ENCODE assay signal across 8 cellular contexts in the genomic region with DNA sequence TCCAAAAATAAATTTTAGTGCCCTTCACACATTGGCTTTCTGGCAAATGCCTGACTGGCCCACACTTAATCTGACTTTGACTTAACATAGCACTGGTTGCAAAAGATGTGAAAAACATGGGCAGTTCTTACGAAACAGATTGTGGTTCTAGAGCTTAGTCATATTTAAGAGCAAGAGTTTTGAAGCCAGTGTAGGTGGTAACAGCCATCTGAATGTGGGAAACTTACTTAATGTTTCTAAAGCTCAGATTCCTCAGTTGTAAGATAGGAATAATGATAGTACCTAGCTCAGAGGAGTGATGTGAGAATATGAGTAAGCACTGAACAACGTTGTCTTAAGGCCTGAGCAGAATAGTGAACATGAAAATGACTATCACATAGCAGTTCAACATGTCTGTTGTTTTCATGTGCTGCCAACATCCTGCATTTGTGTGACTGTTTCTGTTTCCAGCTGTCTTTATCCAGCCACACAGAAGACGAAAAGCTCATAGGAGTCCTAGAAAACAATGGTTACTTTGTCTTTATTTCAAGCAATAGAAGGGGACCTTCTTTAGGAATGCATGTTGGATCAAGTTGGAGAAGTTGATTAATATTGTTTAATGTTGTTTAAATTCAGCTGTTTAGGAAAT.
A peak's percentile ranks its signal among the peaks of the same experiment; 100 is the strongest.
DNase-seq lines count a peak whose midpoint lies in the region; ATAC-seq and TF ChIP-seq lines count a peak whose summit lies in the region.

No MANE protein-coding gene starts in this region.

- DNase-seq in GM04503 (ENCODE audit: low read depth), result peak; percentile 86
- peak; percentile 96 for DNase-seq in IMR-90
- peak; percentile 92 for DNase-seq in fibroblast of the aortic adventitia (ENCODE audit: low read depth)
- no peak for DNase-seq in stimulated activated CD4-positive, alpha-beta T cell treated with anti-CD3 and anti-CD28 coated beads, Interleukin-4, amount 100 ng/mL, for 1 hour
- DNase-seq in DMS 273 (lab: John Stamatoyannopoulos, UW; ENCODE audit: unreplicated experiment), result no peak
- DNase-seq in activated CD4-positive, alpha-beta T cell treated with anti-CD3 and anti-CD28 coated beads, Interleukin-2, amount 10 ng/mL, durations not matched to agents 24 days and 14 days, result no peak
- DNase-seq in activated naive CD4-positive, alpha-beta T cell treated with anti-CD3 and anti-CD28 coated beads, Interleukin-2, amount 10 ng/mL, durations not matched to agents 7 days and 5 days, result no peak

- peak overlapping the region; percentile 29; the same call in 1 of the 2 replicates for H2BK20ac ChIP-seq in IMR-90 (ENCODE audit: low read depth, low read length)

- no peak for TF ChIP-seq RAD21 in IMR-90 (IDR thresholded peaks at IDR 0.05; ENCODE audit: low read length)

- no peaks in the 10 kb centered on the region for H3K4me1 Mint-ChIP-seq in activated CD4-positive, alpha-beta T cell treated with anti-CD3 and anti-CD28 coated beads, Interleukin-2, amount 10 ng/mL, durations not matched to agents 24 days and 14 days
- no peaks in the 10 kb centered on the region for H3K4me1 Mint-ChIP-seq in activated naive CD4-positive, alpha-beta T cell treated with anti-CD3 and anti-CD28 coated beads, Interleukin-2, amount 10 ng/mL, durations not matched to agents 7 days and 5 days

- TF ChIP-seq CTCF in IMR-90 (conservative IDR thresholded peaks at IDR 0.05; ENCODE audit: low read depth, low read length) (no peak), fibroblast of the aortic adventitia (IDR thresholded peaks at IDR 0.05; ENCODE audit: insufficient read depth, low read length) (no peak)

- no peaks in the 10 kb centered on the region for H3K9me3 ChIP-seq in IMR-90 (ENCODE audit: control insufficient read depth, insufficient read depth, low read length)

- H3K27me3 ChIP-seq in IMR-90 (ENCODE audit: control insufficient read depth, insufficient read depth, low read length), result no peaks in the 10 kb centered on the region

- TF ChIP-seq POLR2A in IMR-90 (IDR thresholded peaks at IDR 0.05; ENCODE audit: low read depth, low read length), result no peak

- no peak overlapping the region for H3K27ac Mint-ChIP-seq in activated CD4-positive, alpha-beta T cell treated with anti-CD3 and anti-CD28 coated beads, Interleukin-2, amount 10 ng/mL, durations not matched to agents 24 days and 14 days
- no peak overlapping the region for H3K27ac Mint-ChIP-seq in activated naive CD4-positive, alpha-beta T cell treated with anti-CD3 and anti-CD28 coated beads, Interleukin-2, amount 10 ng/mL, durations not matched to agents 7 days and 5 days

- no peak overlapping the region for H3K9ac ChIP-seq in IMR-90 (ENCODE audit: low read depth, low read length)

- no peaks in the 10 kb centered on the region for H3K36me3 Mint-ChIP-seq in activated CD4-positive, alpha-beta T cell treated with anti-CD3 and anti-CD28 coated beads, Interleukin-2, amount 10 ng/mL, durations not matched to agents 24 days and 14 days (ENCODE audit: low read depth)
- no peaks in the 10 kb centered on the region for H3K36me3 Mint-ChIP-seq in activated naive CD4-positive, alpha-beta T cell treated with anti-CD3 and anti-CD28 coated beads, Interleukin-2, amount 10 ng/mL, durations not matched to agents 7 days and 5 days

- no peaks in the 10 kb centered on the region for H3K36me3 ChIP-seq in IMR-90 (ENCODE audit: control insufficient read depth, insufficient read depth, low read length)

- CTCF ChIA-PET in IMR-90 (lab: Yijun Ruan, JAX), result no interaction called here
- CTCF ChIA-PET in activated naive CD4-positive, alpha-beta T cell treated with anti-CD3 and anti-CD28 coated beads, Interleukin-2, amount 10 ng/mL, durations not matched to agents 7 days and 5 days (lab: Charles Lee), result no interaction called here

- BruUV-seq in IMR-90 (replicated peaks; lab: Mats Ljungman, UMichigan), result no TSS peak

- H3K14ac ChIP-seq in IMR-90 (replicated peaks; ENCODE audit: low read depth, low read length), result peak overlapping the region; percentile 66; the same call in 1 of the 2 replicates

- H2BK120ac ChIP-seq in IMR-90 (ENCODE audit: low read depth, low read length), result peak overlapping the region; percentile 53; the same call in 1 of the 2 replicates

- H3K27ac ChIP-seq in IMR-90 (ENCODE audit: insufficient read depth, low read length), result no peak overlapping the region

- H2AK9ac ChIP-seq in IMR-90 (replicated peaks; ENCODE audit: low read depth, low read length, poor library complexity), result no peak overlapping the region

- no peak overlapping the region for H4K91ac ChIP-seq in IMR-90 (ENCODE audit: insufficient read depth, low read depth, low read length)

- no peaks in the 10 kb centered on the region for H3K27me3 Mint-ChIP-seq in activated CD4-positive, alpha-beta T cell treated with anti-CD3 and anti-CD28 coated beads, Interleukin-2, amount 10 ng/mL, durations not matched to agents 24 days and 14 days
- no peaks in the 10 kb centered on the region for H3K27me3 Mint-ChIP-seq in activated naive CD4-positive, alpha-beta T cell treated with anti-CD3 and anti-CD28 coated beads, Interleukin-2, amount 10 ng/mL, durations not matched to agents 7 days and 5 days

- H2BK15ac ChIP-seq in IMR-90 (ENCODE audit: low read depth, low read length), result no peak overlapping the region

- peak overlapping the region; percentile 90 for H2BK5ac ChIP-seq in IMR-90 (ENCODE audit: low read depth, low read length, poor library complexity, severe bottlenecking)

- H3K9me1 ChIP-seq in IMR-90 (ENCODE audit: insufficient read depth, low read length), result peaks cover 3% of the 10 kb centered on the region; the same call in 1 of the 2 replicates

- 0 out of 2 replicates have a peak overlapping the region, but pooled peaks have one; percentile 17 for H3K4ac ChIP-seq in IMR-90 (ENCODE audit: low read depth, low read length)

- peak overlapping the region; percentile 22; the same call in 1 of the 2 replicates for H3K56ac ChIP-seq in IMR-90 (ENCODE audit: extremely low read depth, insufficient read depth, low read length)

- in situ Hi-C loops in IMR-90 (cut with MboI; ENCODE audit: low sequenced_read_pairs), result no loop called here

- H4K5ac ChIP-seq in IMR-90 (ENCODE audit: low read depth, low read length), result no peak overlapping the region

- no peak overlapping the region for H3K4me3 Mint-ChIP-seq in activated CD4-positive, alpha-beta T cell treated with anti-CD3 and anti-CD28 coated beads, Interleukin-2, amount 10 ng/mL, durations not matched to agents 24 days and 14 days
- no peak overlapping the region for H3K4me3 Mint-ChIP-seq in activated naive CD4-positive, alpha-beta T cell treated with anti-CD3 and anti-CD28 coated beads, Interleukin-2, amount 10 ng/mL, durations not matched to agents 7 days and 5 days

- H3K18ac ChIP-seq in IMR-90 (ENCODE audit: low read depth, low read length), result no peak overlapping the region

- 0% methylated on average over 1 of the region's 3 CpGs; no CpG with 5 or more reads in 1 of the 2 experiments for WGBS in IMR-90 (ENCODE audit: extremely low coverage in 2 of 2, insufficient read length in 1 of 2), 2 experiments

- POLR2A ChIA-PET in IMR-90 (lab: Charles Lee; ENCODE audit: unreplicated experiment), result no interaction called here

- intact Hi-C loops in IMR-90 (cut with micrococcal nuclease), result no loop called here
- intact Hi-C loops in activated CD4-positive, alpha-beta T cell treated with anti-CD3 and anti-CD28 coated beads, Interleukin-2, amount 10 ng/mL, durations not matched to agents 24 days and 14 days (cut with micrococcal nuclease), result no loop called here

- ATAC-seq in GM21786 (IDR thresholded peaks at IDR 0.05; ENCODE audit: unreplicated experiment), result peak; percentile 93
- peak; percentile 91 for ATAC-seq in IMR-90 (ENCODE audit: low read depth)

- H2AK5ac ChIP-seq in IMR-90 (ENCODE audit: low read depth, low read length), result no peak overlapping the region

- no peak overlapping the region for H3K4me3 ChIP-seq in IMR-90 (ENCODE audit: insufficient read depth, low read depth, low read length)
- H3K4me3 ChIP-seq in fibroblast of the aortic adventitia (ENCODE audit: low read depth, low read length), result no peak overlapping the region

- peak overlapping the region; percentile 1; the same call in 1 of the 2 replicates for H3K4me2 ChIP-seq in IMR-90 (ENCODE audit: low read depth, low read length)

- no peaks in the 10 kb centered on the region for H3K79me1 ChIP-seq in IMR-90 (ENCODE audit: low read depth in 1 of 2, low read length in 2 of 2)

- no peak overlapping the region; the same call in 1 of the 2 replicates for H3K23ac ChIP-seq in IMR-90 (ENCODE audit: low read depth, low read length)

- dilution Hi-C loops in IMR-90 (cut with HindIII; ENCODE audit: low sequenced_read_pairs, unreplicated experiment), result no loop called here

- no peak overlapping the region for H2AFZ ChIP-seq in IMR-90 (replicated peaks; ENCODE audit: low read length, poor library complexity)

- peaks cover 3% of the 10 kb centered on the region; the same call in 1 of the 2 replicates for H4K20me1 ChIP-seq in IMR-90 (ENCODE audit: insufficient read depth, low read length)

- no peaks in the 10 kb centered on the region; the same call in 1 of the 2 replicates for H3K4me1 ChIP-seq in IMR-90 (ENCODE audit: control insufficient read depth, insufficient read depth, low read length)

- H4K8ac ChIP-seq in IMR-90 (ENCODE audit: low read depth in 2 of 2, low read length in 2 of 2), result no peak overlapping the region

- H3K9me3 Mint-ChIP-seq in activated CD4-positive, alpha-beta T cell treated with anti-CD3 and anti-CD28 coated beads, Interleukin-2, amount 10 ng/mL, durations not matched to agents 24 days and 14 days, result no peaks in the 10 kb centered on the region
- peaks cover 6% of the 10 kb centered on the region for H3K9me3 Mint-ChIP-seq in activated naive CD4-positive, alpha-beta T cell treated with anti-CD3 and anti-CD28 coated beads, Interleukin-2, amount 10 ng/mL, durations not matched to agents 7 days and 5 days

TF ChIP-seq in IMR-90, 13 proteins besides CTCF, POLR2A, EP300 and RAD21 (continues in another document):
- TF ChIP-seq MAZ (IDR thresholded peaks at IDR 0.05; ENCODE audit: borderline replicate concordance, low read depth, low read length) (0 out of 2 replicates have a peak, but pooled peaks have one; percentile 25), MXI1 (IDR thresholded peaks at IDR 0.05; ENCODE audit: borderline replicate concordance, low read depth, low read length) (no peak), RCOR1 (IDR thresholded peaks at IDR 0.05; ENCODE audit: insufficient replicate concordance, low read length) (no peak), FOS (IDR thresholded peaks at IDR 0.05; ENCODE audit: low read depth, low read length) (peak; percentile 53), CEBPB (IDR thresholded peaks at IDR 0.05; ENCODE audit: low read depth, low read length) (peak; percentile 97), MAFK (IDR thresholded peaks at IDR 0.05; ENCODE audit: low read depth, low read length) (no peak)
- TF ChIP-seq, protein P1, sequence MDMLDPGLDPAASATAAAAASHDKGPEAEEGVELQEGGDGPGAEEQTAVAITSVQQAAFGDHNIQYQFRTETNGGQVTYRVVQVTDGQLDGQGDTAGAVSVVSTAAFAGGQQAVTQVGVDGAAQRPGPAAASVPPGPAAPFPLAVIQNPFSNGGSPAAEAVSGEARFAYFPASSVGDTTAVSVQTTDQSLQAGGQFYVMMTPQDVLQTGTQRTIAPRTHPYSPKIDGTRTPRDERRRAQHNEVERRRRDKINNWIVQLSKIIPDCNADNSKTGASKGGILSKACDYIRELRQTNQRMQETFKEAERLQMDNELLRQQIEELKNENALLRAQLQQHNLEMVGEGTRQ (IDR thresholded peaks at IDR 0.05; ENCODE audit: low read depth, low read length), result no peak

Comparison
In these comparisons a context has a peak if more than half of its experiments do, and no peak if none do; other contexts are left out.
1. DNase-seq: peak in GM04503 (single experiment), IMR-90 (single experiment) and fibroblast of the aortic adventitia (single experiment); none in stimulated activated CD4-positive, alpha-beta T cell treated with anti-CD3 and anti-CD28 coated beads, Interleukin-4, amount 100 ng/mL, for 1 hour (single experiment), DMS 273 (single experiment), activated CD4-positive, alpha-beta T cell treated with anti-CD3 and anti-CD28 coated beads, Interleukin-2, amount 10 ng/mL, durations not matched to agents 24 days and 14 days (single experiment) and activated naive CD4-positive, alpha-beta T cell treated with anti-CD3 and anti-CD28 coated beads, Interleukin-2, amount 10 ng/mL, durations not matched to agents 7 days and 5 days (single experiment).